22 cellular contexts compared by ENCODE assay signal in genomic region chr17:29401237-29401636, GRCh38. TPM values are rescaled to one million over a fixed set of nuclear protein-coding genes. Genes with fewer than 3 reads are reported as not detected.
A peak's percentile ranks its signal among the peaks of the same experiment; 100 is the strongest.
DNase-seq lines count a peak whose midpoint lies in the region; ATAC-seq and TF ChIP-seq lines count a peak whose summit lies in the region.
"Had no signal": no experiment of that assay in that cellular context is flagged by ENCODE, and none has a peak within 500 bp of the region (broad histone marks: within the 10 kb centered on the region; RNA-seq: fewer than 3 reads in every experiment).

No MANE protein-coding gene starts in this region.

- peaks cover 3% of the 10 kb centered on the region; the same call in 1 of the 2 replicates for H3K9me3 ChIP-seq in Caco-2
- no peaks in the 10 kb centered on the region for H3K9me3 ChIP-seq in T-helper 17 cell (ENCODE audit: control insufficient read depth, low read length, poor library complexity, severe bottlenecking)
- no peaks in the 10 kb centered on the region for H3K9me3 ChIP-seq in naive thymus-derived CD4-positive, alpha-beta T cell (ENCODE audit: control insufficient read depth in 2 of 3, low read length in 3 of 3)
- H3K9me3 ChIP-seq: Peyer's patch, psoas muscle, SK-N-SH, thyroid gland had no signal

- DNase-seq in Caco-2 (no peak), KBM-7 (peak; percentile 30), T-helper 17 cell (no peak), NCI-H1092 (lab: John Stamatoyannopoulos, UW) (no peak), T-cell (no peak), nucleus accumbens (lab: John Stamatoyannopoulos, UW) (no peak)
- DNase-seq in naive thymus-derived CD4-positive, alpha-beta T cell, result no peak
- DNase-seq: activated CD4-positive, CD25-positive, alpha-beta regulatory T cell treated with anti-CD3 and anti-CD28 coated beads, Interleukin-2, amount 50 U/mL, for 72 hours; activated naive CD8-positive, alpha-beta T cell treated with anti-CD3 and anti-CD28 coated beads, Interleukin-2, amount 10 ng/mL, durations not matched to agents 7 days and 5 days; NCI-H1694 treated with DMSO at 0.1 percent for 48 hours; NCI-H774; psoas muscle; SK-N-SH; small intestine; stimulated activated naive CD8-positive, alpha-beta T cell treated with anti-CD3 and anti-CD28 coated beads, Interleukin-15, Interleukin-2, amounts not matched to agents 100 U/mL and 50 U/mL, for 24 hours; T1000; thyroid gland had no signal

- H3K27ac Mint-ChIP-seq in Caco-2 (ENCODE audit: unreplicated experiment) (peak overlapping the region; percentile 46), T-helper 17 cell (peak overlapping the region; percentile 62), T-cell (no peak overlapping the region)
- no peak overlapping the region for H3K27ac Mint-ChIP-seq in naive thymus-derived CD4-positive, alpha-beta T cell
- H3K27ac Mint-ChIP-seq: activated naive CD8-positive, alpha-beta T cell treated with anti-CD3 and anti-CD28 coated beads, Interleukin-2, amount 10 ng/mL, durations not matched to agents 7 days and 5 days; activated T-helper 1 cell treated with anti-CD3 and anti-CD28 coated beads, Interleukin-12 subunit alpha, Interleukin-12 subunit beta, Interleukin-2, Interleukin-4 antibody, amounts not matched to agents 30 ng/mL and 10 ng/mL and 1 ng/mL, durations not matched to agents 14 hours and 24 hours and 36 hours had no signal

- CTCF ChIA-PET in Caco-2 (lab: Charles Lee), result interaction anchor here (0.6 kb wide), 1 partner anchor 289 kb away, joined by 3 read pairs; no protein-coding TSS in a partner anchor
- CTCF ChIA-PET in naive thymus-derived CD4-positive, alpha-beta T cell (lab: Charles Lee), result no interaction called here
- CTCF ChIA-PET in T-cell (lab: Charles Lee), result interaction anchor here in 1 of 2 donors (0.8 kb wide), 1 partner anchor 942 kb away, joined by 3 read pairs; no protein-coding TSS in a partner anchor

- no peak overlapping the region for H3K27ac ChIP-seq in naive thymus-derived CD4-positive, alpha-beta T cell (ENCODE audit: low read depth, low read length)
- H3K27ac ChIP-seq: Peyer's patch, psoas muscle, thyroid gland had no signal

- no peaks in the 10 kb centered on the region for H3K27me3 ChIP-seq in Caco-2 (replicated peaks; ENCODE audit: control insufficient read depth, insufficient read depth, low read length)
- no peaks in the 10 kb centered on the region for H3K27me3 ChIP-seq in naive thymus-derived CD4-positive, alpha-beta T cell (ENCODE audit: control insufficient read depth in 2 of 2, insufficient read depth in 2 of 2, low read length in 2 of 2)
- H3K27me3 ChIP-seq: Peyer's patch, thyroid gland had no signal

- POLR2A ChIA-PET in Caco-2 (lab: Charles Lee) (no interaction called here), T-cell (lab: Charles Lee) (no interaction called here)
- POLR2A ChIA-PET in naive thymus-derived CD4-positive, alpha-beta T cell (lab: Charles Lee), result no interaction called here

- H3K36me3 ChIP-seq in Caco-2 (ENCODE audit: control insufficient read depth, insufficient read depth, low read length), result no peaks in the 10 kb centered on the region; the same call in none of the 2 replicates
- H3K36me3 ChIP-seq in naive thymus-derived CD4-positive, alpha-beta T cell (ENCODE audit: control insufficient read depth in 2 of 3, insufficient read depth in 3 of 3, low read length in 3 of 3), result peaks cover 0 to 11% (median 0%) of the 10 kb centered on the region in 3 experiments
- H3K36me3 ChIP-seq: thyroid gland had no signal

- no peak for TF ChIP-seq CTCF in Caco-2 (IDR thresholded peaks at IDR 0.05; ENCODE audit: insufficient read depth in 1 of 2, low read depth in 1 of 2, low read length in 1 of 2, severe bottlenecking in 1 of 2, unreplicated experiment in 1 of 2)

- ATAC-seq in T-helper 17 cell (no peak), T-cell (replicated peaks in 1 of 4) (no peak)
- peak; percentile 26 for ATAC-seq in naive thymus-derived CD4-positive, alpha-beta T cell
- ATAC-seq: HCT116; HepG2; psoas muscle; stimulated activated naive CD8-positive, alpha-beta T cell treated with anti-CD3 and anti-CD28 coated beads, Interleukin-15, Interleukin-2, amounts not matched to agents 100 U/mL and 50 U/mL, for 24 hours had no signal

- H3K4me3 Mint-ChIP-seq in Caco-2 (ENCODE audit: unreplicated experiment), result no peak overlapping the region
- no peak overlapping the region for H3K4me3 Mint-ChIP-seq in T-helper 17 cell
- no peak overlapping the region for H3K4me3 Mint-ChIP-seq in naive thymus-derived CD4-positive, alpha-beta T cell
- no peak overlapping the region for H3K4me3 Mint-ChIP-seq in T-cell
- H3K4me3 Mint-ChIP-seq: activated naive CD8-positive, alpha-beta T cell treated with anti-CD3 and anti-CD28 coated beads, Interleukin-2, amount 10 ng/mL, durations not matched to agents 7 days and 5 days; activated T-helper 1 cell treated with anti-CD3 and anti-CD28 coated beads, Interleukin-12 subunit alpha, Interleukin-12 subunit beta, Interleukin-2, Interleukin-4 antibody, amounts not matched to agents 30 ng/mL and 10 ng/mL and 1 ng/mL, durations not matched to agents 14 hours and 24 hours and 36 hours; nephron had no signal

- H3K4me1 ChIP-seq in Caco-2, result peaks cover 18% of the 10 kb centered on the region
- H3K4me1 ChIP-seq in naive thymus-derived CD4-positive, alpha-beta T cell (ENCODE audit: control insufficient read depth in 2 of 2, insufficient read depth in 2 of 2, low read length in 2 of 2), result no peaks in the 10 kb centered on the region
- H3K4me1 ChIP-seq: Peyer's patch had no signal

- H3K36me3 Mint-ChIP-seq in Caco-2 (ENCODE audit: insufficient read depth, unreplicated experiment) (peaks cover 63% of the 10 kb centered on the region), T-helper 17 cell (ENCODE audit: low read depth) (peaks cover 3% of the 10 kb centered on the region), T-cell (peaks cover 33% of the 10 kb centered on the region)
- H3K36me3 Mint-ChIP-seq in naive thymus-derived CD4-positive, alpha-beta T cell, result peaks cover 9 to 28% (median 10%) of the 10 kb centered on the region in 5 donors

- no peak overlapping the region for H3K4me3 ChIP-seq in Caco-2 (ENCODE audit: low read depth, low read length)
- no peak overlapping the region for H3K4me3 ChIP-seq in naive thymus-derived CD4-positive, alpha-beta T cell (ENCODE audit: low read length)
- H3K4me3 ChIP-seq: Peyer's patch, psoas muscle, thyroid gland had no signal

- no peaks in the 10 kb centered on the region for H3K27me3 Mint-ChIP-seq in Caco-2 (ENCODE audit: insufficient read depth, unreplicated experiment)
- H3K27me3 Mint-ChIP-seq in T-helper 17 cell, result no peaks in the 10 kb centered on the region
- H3K27me3 Mint-ChIP-seq in naive thymus-derived CD4-positive, alpha-beta T cell, result no peaks in the 10 kb centered on the region
- no peaks in the 10 kb centered on the region for H3K27me3 Mint-ChIP-seq in T-cell
- H3K27me3 Mint-ChIP-seq: activated naive CD8-positive, alpha-beta T cell treated with anti-CD3 and anti-CD28 coated beads, Interleukin-2, amount 10 ng/mL, durations not matched to agents 7 days and 5 days had no signal

- H3K9me3 Mint-ChIP-seq in Caco-2 (ENCODE audit: unreplicated experiment), result no peaks in the 10 kb centered on the region
- H3K9me3 Mint-ChIP-seq in naive thymus-derived CD4-positive, alpha-beta T cell, result no peaks in the 10 kb centered on the region
- H3K9me3 Mint-ChIP-seq in T-cell, result no peaks in the 10 kb centered on the region
- H3K9me3 Mint-ChIP-seq: activated T-helper 1 cell treated with anti-CD3 and anti-CD28 coated beads, Interleukin-12 subunit alpha, Interleukin-12 subunit beta, Interleukin-2, Interleukin-4 antibody, amounts not matched to agents 30 ng/mL and 10 ng/mL and 1 ng/mL, durations not matched to agents 14 hours and 24 hours and 36 hours; nephron had no signal

- in situ Hi-C loops in KBM-7 (cut with MboI; ENCODE audit: low pct_unique_long_range_greater_than_20kb, low sequenced_read_pairs), result no loop called here

- BruUV-seq in Caco-2 (replicated peaks; lab: Mats Ljungman, UMichigan), result no TSS peak

- intact Hi-C loops in Caco-2 (cut with micrococcal nuclease; ENCODE audit: unreplicated experiment), result no loop called here
- intact Hi-C loops in naive thymus-derived CD4-positive, alpha-beta T cell (cut with micrococcal nuclease), result no loop called here

- H3K4me1 Mint-ChIP-seq in Caco-2 (ENCODE audit: low read depth, unreplicated experiment) (peaks cover 11% of the 10 kb centered on the region), T-helper 17 cell (peaks cover 22% of the 10 kb centered on the region), T-cell (peaks cover 28 to 35% (median 28%) of the 10 kb centered on the region in 3 donors)
- H3K4me1 Mint-ChIP-seq in naive thymus-derived CD4-positive, alpha-beta T cell, result peaks cover 6 to 41% (median 33%) of the 10 kb centered on the region in 7 donors
- H3K4me1 Mint-ChIP-seq: nephron had no signal

RNA-seq across cellular contexts. Expression of gene TAOK1, which starts 11.1 kb away (rescaled TPM):
- total RNA-seq in Caco-2 (2022), result 87.7 and 93.1 TPM in 2 replicates
- 10 to 100 TPM; 54.3 to 58.2 TPM for total RNA-seq in T-helper 17 cell
- total RNA-seq in naive thymus-derived CD4-positive, alpha-beta T cell, result 10 to 100 TPM; 62.4 to 70.1 (median 66.5) TPM
- 1 to 10 TPM; 2.2 to 3.2 TPM for polyA plus RNA-seq in naive thymus-derived CD4-positive, alpha-beta T cell
- total RNA-seq in T-cell, result 10 to 100 TPM; 57.7 to 63.4 (median 61.7) TPM

Comparison
In these comparisons a context has a peak if more than half of its experiments do, and no peak if none do; other contexts are left out.
1. H3K27ac Mint-ChIP-seq: peak in Caco-2 (single experiment) and T-helper 17 cell (single experiment); none in naive thymus-derived CD4-positive, alpha-beta T cell (0 of 9) and T-cell (0 of 2).